ENCODE assay signal across 1 cellular context in genomic region chr2:69692424-69692823, GRCh38.
TF ChIP-seq lines count a peak whose summit lies in the region.

No MANE protein-coding gene starts in this region.

TF ChIP-seq in IMR-90, 13 proteins besides CTCF, POLR2A, EP300 and RAD21:
- 0 out of 2 replicates have a peak, but pooled peaks have one; percentile 28 for TF ChIP-seq FOS (IDR thresholded peaks at IDR 0.05; ENCODE audit: low read depth, low read length)
- no peak for TF ChIP-seq MXI1 (IDR thresholded peaks at IDR 0.05; ENCODE audit: borderline replicate concordance, low read depth, low read length)
